ENCODE assay signal across 9 cellular contexts in genomic region chr4:6710282-6710681, GRCh38. TPM values are rescaled to one million over a fixed set of nuclear protein-coding genes. Genes with fewer than 3 reads are reported as not detected.
A peak's percentile ranks its signal among the peaks of the same experiment; 100 is the strongest.
DNase-seq lines count a peak whose midpoint lies in the region; ATAC-seq lines count a peak whose summit lies in the region.
"Had no signal": no experiment of that assay in that cellular context is flagged by ENCODE, and none has a peak within 500 bp of the region (broad histone marks: within the 10 kb centered on the region; RNA-seq: fewer than 3 reads in every experiment).

No MANE protein-coding gene starts in this region.

- peak overlapping the region; percentile 48 for H3K4me3 ChIP-seq in iPS-11a (ENCODE audit: low read depth, low read length)

- peaks cover 31% of the 10 kb centered on the region for H3K36me3 Mint-ChIP-seq in activated CD4-positive, alpha-beta T cell treated with anti-CD3 and anti-CD28 coated beads for 36 hours (ENCODE audit: low read depth)
- peaks cover 45% of the 10 kb centered on the region for H3K36me3 Mint-ChIP-seq in activated CD4-positive, alpha-beta memory T cell treated with anti-CD3 and anti-CD28 coated beads, Interleukin-2, amount 10 ng/mL, durations not matched to agents 7 days and 5 days (ENCODE audit: low read depth)

- no peaks in the 10 kb centered on the region for H3K27me3 Mint-ChIP-seq in activated CD4-positive, alpha-beta T cell treated with anti-CD3 and anti-CD28 coated beads for 36 hours
- H3K27me3 Mint-ChIP-seq in activated CD4-positive, alpha-beta memory T cell treated with anti-CD3 and anti-CD28 coated beads, Interleukin-2, amount 10 ng/mL, durations not matched to agents 7 days and 5 days = no peaks in the 10 kb centered on the region

- DNase-seq in activated CD4-positive, alpha-beta T cell treated with anti-CD3 and anti-CD28 coated beads for 36 hours = no peak
- no peak for DNase-seq in activated CD4-positive, alpha-beta T cell treated with anti-CD3 and anti-CD28 coated beads for 4 hours
- no peak for DNase-seq in activated CD4-positive, alpha-beta memory T cell treated with anti-CD3 and anti-CD28 coated beads, Interleukin-2, amount 10 ng/mL, durations not matched to agents 7 days and 5 days
- DNase-seq in substantia nigra (lab: John Stamatoyannopoulos, UW) (no peak), amniotic stem cell (lab: John Stamatoyannopoulos, UW) (no peak), NCI-H1436 treated with DMSO at 0.1 percent for 48 hours (lab: John Stamatoyannopoulos, UW) (no peak)

- CTCF ChIA-PET in activated CD4-positive, alpha-beta T cell treated with anti-CD3 and anti-CD28 coated beads for 36 hours (lab: Charles Lee) = interaction anchor here (0.7 to 7.1 kb wide), 9 partner anchors 9 to 360 kb away, joined by 3 to 39 read pairs (median 6); a partner anchor contains a TSS
- CTCF ChIA-PET in activated CD4-positive, alpha-beta memory T cell treated with anti-CD3 and anti-CD28 coated beads, Interleukin-2, amount 10 ng/mL, durations not matched to agents 7 days and 5 days (lab: Charles Lee) = interaction anchor here (0.8 to 5.6 kb wide), 12 partner anchors 9 to 182 kb away, joined by 3 to 62 read pairs (median 6); partner anchors contain the start of gene S100P

- H3K4me3 Mint-ChIP-seq in activated CD4-positive, alpha-beta T cell treated with anti-CD3 and anti-CD28 coated beads for 36 hours = peak overlapping the region; percentile 98
- peak overlapping the region; percentile 99 for H3K4me3 Mint-ChIP-seq in activated CD4-positive, alpha-beta memory T cell treated with anti-CD3 and anti-CD28 coated beads, Interleukin-2, amount 10 ng/mL, durations not matched to agents 7 days and 5 days

- H3K27ac Mint-ChIP-seq in activated CD4-positive, alpha-beta T cell treated with anti-CD3 and anti-CD28 coated beads for 36 hours = peak overlapping the region; percentile 98
- H3K27ac Mint-ChIP-seq in activated CD4-positive, alpha-beta memory T cell treated with anti-CD3 and anti-CD28 coated beads, Interleukin-2, amount 10 ng/mL, durations not matched to agents 7 days and 5 days = peak overlapping the region; percentile 97

- H3K4me1 Mint-ChIP-seq in activated CD4-positive, alpha-beta T cell treated with anti-CD3 and anti-CD28 coated beads for 36 hours = peaks cover 42% of the 10 kb centered on the region
- peaks cover 44% of the 10 kb centered on the region for H3K4me1 Mint-ChIP-seq in activated CD4-positive, alpha-beta memory T cell treated with anti-CD3 and anti-CD28 coated beads, Interleukin-2, amount 10 ng/mL, durations not matched to agents 7 days and 5 days

- intact Hi-C loops in activated CD4-positive, alpha-beta T cell treated with anti-CD3 and anti-CD28 coated beads for 36 hours (cut with DNase I, micrococcal nuclease) = loop anchor here (1.0 to 10.0 kb wide), 2 partner anchors 275 to 358 kb away; partner anchors contain the start of gene GRPEL1 (in 1 of the 2)

- POLR2A ChIA-PET in activated CD4-positive, alpha-beta T cell treated with anti-CD3 and anti-CD28 coated beads for 36 hours (lab: Charles Lee) = interaction anchor here (0.6 to 5.3 kb wide), 7 partner anchors 19 to 358 kb away, joined by 3 to 42 read pairs (median 3); partner anchors contain the start of genes GRPEL1 and MRFAP1
- POLR2A ChIA-PET in activated CD4-positive, alpha-beta memory T cell treated with anti-CD3 and anti-CD28 coated beads, Interleukin-2, amount 10 ng/mL, durations not matched to agents 7 days and 5 days (lab: Charles Lee) = interaction anchor here (0.6 to 12.3 kb wide), 13 partner anchors 8 to 357 kb away, joined by 3 to 253 read pairs (median 4); partner anchors contain the start of genes GRPEL1, MAN2B2, MRFAP1 and S100P

- H3K9me3 Mint-ChIP-seq in activated CD4-positive, alpha-beta T cell treated with anti-CD3 and anti-CD28 coated beads for 36 hours (ENCODE audit: low read depth) = no peaks in the 10 kb centered on the region
- peaks cover 8% of the 10 kb centered on the region for H3K9me3 Mint-ChIP-seq in activated CD4-positive, alpha-beta memory T cell treated with anti-CD3 and anti-CD28 coated beads, Interleukin-2, amount 10 ng/mL, durations not matched to agents 7 days and 5 days

- no peak for ATAC-seq in activated CD4-positive, alpha-beta T cell treated with anti-CD3 and anti-CD28 coated beads for 36 hours
- no peak for ATAC-seq in GM19324 (IDR thresholded peaks at IDR 0.05; ENCODE audit: low FRiP score, unreplicated experiment)

- H3K27ac ChIP-seq in substantia nigra (ENCODE audit: low read depth, low read length, poor library complexity, severe bottlenecking) = peak overlapping the region; percentile 81

RNA-seq across cellular contexts. Expression of gene MRFAP1L1, which starts 0.6 kb away (rescaled TPM):
- 10 to 100 TPM; 36.4 to 45.0 TPM for total RNA-seq in activated CD4-positive, alpha-beta T cell treated with anti-CD3 and anti-CD28 coated beads for 36 hours
- total RNA-seq in activated CD4-positive, alpha-beta memory T cell treated with anti-CD3 and anti-CD28 coated beads, Interleukin-2, amount 10 ng/mL, durations not matched to agents 7 days and 5 days = 10 to 100 TPM; 81.9 to 83.1 TPM

RNA-seq across cellular contexts. Expression of gene BLOC1S4, which starts 5.7 kb away (rescaled TPM):
- 10 to 100 TPM; 10.1 to 16.7 TPM for total RNA-seq in activated CD4-positive, alpha-beta T cell treated with anti-CD3 and anti-CD28 coated beads for 36 hours
- 10 to 100 TPM; 22.9 to 23.2 TPM for total RNA-seq in activated CD4-positive, alpha-beta memory T cell treated with anti-CD3 and anti-CD28 coated beads, Interleukin-2, amount 10 ng/mL, durations not matched to agents 7 days and 5 days

RNA-seq across cellular contexts. Expression of gene S100P, which starts 16.6 kb away (rescaled TPM):
- 1 to 10 TPM; 1.9 to 2.1 TPM for total RNA-seq in activated CD4-positive, alpha-beta T cell treated with anti-CD3 and anti-CD28 coated beads for 36 hours
- 100 to 1,000 TPM; 165 to 176 TPM for total RNA-seq in activated CD4-positive, alpha-beta memory T cell treated with anti-CD3 and anti-CD28 coated beads, Interleukin-2, amount 10 ng/mL, durations not matched to agents 7 days and 5 days
- total RNA-seq: Daoy had no signal

Comparison
In these comparisons a context has a peak if more than half of its experiments do, and no peak if none do; other contexts are left out.
1. RNA of gene S100P, which starts 16.6 kb away (total RNA-seq): 165 to 176 TPM in activated CD4-positive, alpha-beta memory T cell treated with anti-CD3 and anti-CD28 coated beads, Interleukin-2, amount 10 ng/mL, durations not matched to agents 7 days and 5 days; 1.9 to 2.1 TPM in activated CD4-positive, alpha-beta T cell treated with anti-CD3 and anti-CD28 coated beads for 36 hours; every median in the first group is over 10 times any median in the second.